Comparison of ENCODE assay signal across 25 cellular contexts in genomic region chr10:96577037-96577436, GRCh38. TPM values are rescaled to one million over a fixed set of nuclear protein-coding genes. Genes with fewer than 3 reads are reported as not detected.
DNase-seq lines count a peak whose midpoint lies in the region; ATAC-seq, FAIRE-seq and TF ChIP-seq lines count a peak whose summit lies in the region.
"Had no signal": no experiment of that assay in that cellular context is flagged by ENCODE, and none has a peak within 500 bp of the region (broad histone marks: within the 10 kb centered on the region; RNA-seq: fewer than 3 reads in every experiment).

No MANE protein-coding gene starts in this region.

- CTCF ChIA-PET in GM12878 (lab: Yijun Ruan, JAX): interaction anchor here (0.6 to 1.0 kb wide), 4 partner anchors 10 to 1023 kb away, joined by 3 to 5 read pairs (median 4); partner anchors contain the start of gene TM9SF3

- no peak overlapping the region for H3K4me3 ChIP-seq in GM12878
- H3K4me3 ChIP-seq in effector memory CD4-positive, alpha-beta T cell (ENCODE audit: insufficient read depth, low read depth, low read length, poor library complexity, severe bottlenecking): no peak overlapping the region
- H3K4me3 ChIP-seq: HAP-1, right atrium auricular region, spleen had no signal

- peak overlapping the region in 2 of 3 donors; percentile 1 to 29 for H3K27ac Mint-ChIP-seq in IgD-negative memory B cell
- H3K27ac Mint-ChIP-seq: CD8-positive, alpha-beta T cell; stimulated activated memory B cell treated with anti-CD40 and anti-IgM and Interleukin-4, amounts not matched to agents 10 μg/mL and 1 μg/mL and 100 μg/mL, for 72 hours; T-helper 2 cell treated with Interferon-gamma antibody and Interleukin-4, amounts not matched to agents 5 μg/mL and 100 μg/mL, for 36 hours had no signal

- no peak for TF ChIP-seq CTCF in GM12878 (IDR thresholded peaks at IDR 0.05 in 2 of 3, conservative IDR thresholded peaks at IDR 0.05 in 1 of 3; ENCODE audit: control insufficient read depth in 2 of 3, extremely low read depth in 1 of 3, insufficient read depth in 1 of 3, low read depth in 3 of 3, low read length in 3 of 3)

- SMC1A ChIA-PET in GM12878 (lab: Charles Lee; ENCODE audit: uncharacterized antibody, unreplicated experiment): interaction anchor here (2.3 kb wide), 1 partner anchor 9 kb away, joined by 6 read pairs; no protein-coding TSS in a partner anchor

- 100% methylated on average over 1 of the region's 1 CpG for WGBS in GM12878 (ENCODE audit: insufficient coverage, insufficient replicate concordance, low lambda C conversion rate, missing lambda C conversion rate)

- H3K27me3 Mint-ChIP-seq in IgD-negative memory B cell: no peaks in the 10 kb centered on the region
- H3K27me3 Mint-ChIP-seq: stimulated activated memory B cell treated with anti-CD40 and anti-IgM and Interleukin-4, amounts not matched to agents 10 μg/mL and 1 μg/mL and 100 μg/mL, for 72 hours had no signal

- no TSS peak for BruUV-seq in GM12878 (replicated peaks; lab: Mats Ljungman, UMichigan)

- RAD21 ChIA-PET in GM12878 (lab: Charles Lee; ENCODE audit: unreplicated experiment): no interaction called here

- ATAC-seq in GM12878 (peak; percentile 29), GM21515 (IDR thresholded peaks at IDR 0.05; ENCODE audit: unreplicated experiment) (no peak)
- ATAC-seq: CD8-positive, alpha-beta T cell; HepG2; SK-N-SH treated with all-trans-retinoic acid at 6 μM for 48 hours; stimulated activated memory B cell treated with anti-CD40 and anti-IgM and Interleukin-4, amounts not matched to agents 10 μg/mL and 1 μg/mL and 100 μg/mL, for 72 hours had no signal

- no peak overlapping the region for H3K4me2 ChIP-seq in GM12878 (ENCODE audit: control insufficient read depth, insufficient read depth)

- no peaks in the 10 kb centered on the region for H3K27me3 ChIP-seq in GM12878 (replicated peaks in 1 of 2; ENCODE audit: control insufficient read depth in 2 of 2, insufficient read depth in 2 of 2, low read length in 1 of 2)
- H3K27me3 ChIP-seq in effector memory CD4-positive, alpha-beta T cell (replicated peaks; ENCODE audit: control insufficient read depth, insufficient read depth, low read length, poor library complexity, severe bottlenecking): no peaks in the 10 kb centered on the region
- H3K27me3 ChIP-seq: right atrium auricular region, spleen had no signal

- no peak overlapping the region for H2AFZ ChIP-seq in GM12878 (ENCODE audit: control insufficient read depth, low read depth, low read length)

- peaks cover 6% of the 10 kb centered on the region; the same call in 1 of the 2 replicates for H3K4me1 ChIP-seq in GM12878 (ENCODE audit: control insufficient read depth, insufficient read depth, low read length)
- H3K4me1 ChIP-seq in effector memory CD4-positive, alpha-beta T cell (ENCODE audit: control insufficient read depth, insufficient read depth, low read length, poor library complexity, severe bottlenecking): no peaks in the 10 kb centered on the region

- FAIRE-seq in GM12878 (lab: Jason Lieb, UNC): no peak
- FAIRE-seq: HepG2 had no signal

- DNase-seq in GM12878 (ENCODE audit: low read depth, low spot score) (no peak), kidney tubule cell (ENCODE audit: low spot score) (peak; percentile 36), HuH-7.5 (ENCODE audit: low spot score) (no peak), A172 (ENCODE audit: low spot score) (no peak)
- no peak for DNase-seq in effector memory CD4-positive, alpha-beta T cell
- DNase-seq: activated naive CD4-positive, alpha-beta T cell treated with anti-CD3 and anti-CD28 coated beads, Interleukin-2, amount 50 U/mL, for 16 hours; amygdala; CD8-positive, alpha-beta T cell; dermis blood vessel endothelial cell; DND-41; NCI-H1105; NCI-H2029; NCI-H2227 treated with DMSO at 0.1 percent for 48 hours; spleen; stimulated activated CD4-positive, alpha-beta T cell treated with anti-CD3 and anti-CD28 coated beads, Interleukin-4, amount 100 ng/mL, for 1 hour; WERI-Rb-1 had no signal

- peaks cover 9% of the 10 kb centered on the region for H3K36me3 Mint-ChIP-seq in IgD-negative memory B cell

- no peak for TF ChIP-seq EP300 in GM12878 (IDR thresholded peaks at IDR 0.05; ENCODE audit: borderline replicate concordance in 1 of 2, control insufficient read depth in 1 of 2, low read depth in 2 of 2, low read length in 2 of 2)

- peaks cover 86% of the 10 kb centered on the region for H3K79me2 ChIP-seq in GM12878 (ENCODE audit: control insufficient read depth, insufficient read depth, low read length)

- no peaks in the 10 kb centered on the region for H4K20me1 ChIP-seq in GM12878 (ENCODE audit: control insufficient read depth, insufficient read depth)

- no peak for TF ChIP-seq POLR2A in GM12878 (IDR thresholded peaks at IDR 0.05; ENCODE audit: low read depth, low read length)

- H3K27ac ChIP-seq in GM12878 (ENCODE audit: control insufficient read depth, insufficient read depth): no peak overlapping the region
- H3K27ac ChIP-seq in effector memory CD4-positive, alpha-beta T cell (ENCODE audit: insufficient read depth, low read length, poor library complexity, severe bottlenecking): no peak overlapping the region
- H3K27ac ChIP-seq: right atrium auricular region, spleen, WERI-Rb-1 had no signal

- H3K9me3 Mint-ChIP-seq in IgD-negative memory B cell: peaks cover 0 to 3% (median 0%) of the 10 kb centered on the region in 3 donors
- H3K9me3 Mint-ChIP-seq: CD8-positive, alpha-beta T cell; nephron; stimulated activated memory B cell treated with anti-CD40 and anti-IgM and Interleukin-4, amounts not matched to agents 10 μg/mL and 1 μg/mL and 100 μg/mL, for 72 hours; T-helper 2 cell treated with Interferon-gamma antibody and Interleukin-4, amounts not matched to agents 5 μg/mL and 100 μg/mL, for 36 hours had no signal

- peaks cover 37 to 50% (median 45%) of the 10 kb centered on the region in 3 donors for H3K4me1 Mint-ChIP-seq in IgD-negative memory B cell

- TF ChIP-seq RAD21 in GM12878 (IDR thresholded peaks at IDR 0.05; ENCODE audit: insufficient read depth, low read depth, low read length): no peak

- in situ Hi-C loops in GM12878 (cut with MboI): no loop called here

- peak overlapping the region in 2 of 4 donors; percentile 2 to 49 for H3K4me3 Mint-ChIP-seq in IgD-negative memory B cell
- H3K4me3 Mint-ChIP-seq: CD8-positive, alpha-beta T cell; nephron; stimulated activated memory B cell treated with anti-CD40 and anti-IgM and Interleukin-4, amounts not matched to agents 10 μg/mL and 1 μg/mL and 100 μg/mL, for 72 hours; T-helper 2 cell treated with Interferon-gamma antibody and Interleukin-4, amounts not matched to agents 5 μg/mL and 100 μg/mL, for 36 hours had no signal

- intact Hi-C loops in GM12878 (cut with micrococcal nuclease; ENCODE audit: unreplicated experiment): no loop called here

- H3K9me3 ChIP-seq in GM12878 (replicated peaks; ENCODE audit: control insufficient read depth, insufficient read depth, low read length): no peaks in the 10 kb centered on the region; the same call in 2 of the 3 replicates
- no peaks in the 10 kb centered on the region for H3K9me3 ChIP-seq in effector memory CD4-positive, alpha-beta T cell (ENCODE audit: control insufficient read depth, low read length)
- H3K9me3 ChIP-seq: HAP-1, right atrium auricular region, spleen had no signal

- H3K36me3 ChIP-seq in GM12878 (ENCODE audit: control insufficient read depth in 2 of 2, insufficient read depth in 2 of 2, low read length in 1 of 2): peaks cover 0 to 5% of the 10 kb centered on the region in 2 experiments; a peak in 3 of 4 replicates
- peaks cover 4% of the 10 kb centered on the region for H3K36me3 ChIP-seq in effector memory CD4-positive, alpha-beta T cell (ENCODE audit: control insufficient read depth, insufficient read depth, low read length)

- H3K9ac ChIP-seq in GM12878 (ENCODE audit: control insufficient read depth, insufficient read depth, low read length): no peak overlapping the region

- POLR2A ChIA-PET in GM12878 (lab: Charles Lee): no interaction called here

TF ChIP-seq in GM12878, 131 proteins besides CTCF, POLR2A, EP300 and RAD21 (continues in another document):
- no peak for TF ChIP-seq RCOR1 (conservative IDR thresholded peaks at IDR 0.05; ENCODE audit: low read depth, low read length)
- TF ChIP-seq USF2 (IDR thresholded peaks at IDR 0.05; ENCODE audit: borderline replicate concordance, low read depth, low read length): no peak

RNA-seq across cellular contexts. Expression of gene TM9SF3, which starts 9.8 kb away (rescaled TPM):
- 31.7 TPM for polyA plus RNA-seq in IgD-negative memory B cell
- 109 TPM in 2 replicates for total RNA-seq in GM12878 (2013; cell fraction: nucleolus; rRNA removed)
- 34.7 and 42.5 TPM in 2 replicates for total RNA-seq in GM12878 (2014; rRNA removed)
- total RNA-seq in GM12878 (2014; rRNA removed; fragmentation: Illumina TruSeq; extraction: Trizol): 43.5 and 45.9 TPM in 2 replicates
- 65.9 and 71.5 TPM in 2 replicates for total RNA-seq in GM12878 (2021)
- polyA plus RNA-seq in GM12878 (2011; ENCODE audit: low read depth): 17.5 TPM
- 46.3 and 87.7 TPM in 2 replicates for polyA plus RNA-seq in GM12878 (2011; rRNA removed)
- polyA plus RNA-seq in GM12878 (2011; cell fraction: cytosol; rRNA removed): 20.9 and 40.4 TPM in 2 replicates
- 20.9 and 21.5 TPM in 2 replicates for polyA plus RNA-seq in GM12878 (2011; cell fraction: nucleus; rRNA removed)
- polyA plus RNA-seq in GM12878 (2012): 35.8 and 41.6 TPM in 2 replicates
- polyA plus RNA-seq in GM12878 (2014; fragmentation: Illumina TruSeq; extraction: Trizol): 46.8 and 69.3 TPM in 2 replicates
- 10 to 100 TPM; 17.1 to 20.4 TPM for polyA plus RNA-seq in GM12878 (2014; fragmentation: Nextera tagmentation; extraction: Ambion mirVana)
- polyA plus RNA-seq in GM12878 (2014; rRNA removed): 23.5 and 26.5 TPM in 2 replicates
- 10 to 100 TPM; 73.1 to 85.4 TPM for polyA plus RNA-seq in GM12878 (2016; fragmentation: Nextera tagmentation; extraction: Ambion mirVana)
- polyA minus RNA-seq in GM12878 (2011; rRNA and poly(A)+ RNA removed): 77.9 and 91.5 TPM in 2 replicates
- polyA minus RNA-seq in GM12878 (2011; cell fraction: cytosol; rRNA and poly(A)+ RNA removed): 26.9 and 28.9 TPM in 2 replicates
- polyA minus RNA-seq in GM12878 (2011; cell fraction: nucleus; rRNA and poly(A)+ RNA removed): 35.7 and 51.8 TPM in 2 replicates
- 144 and 146 TPM in 2 replicates for total RNA-seq in A172 (2014; rRNA removed; shearing (Covaris generic))
